In genomic region chr2:19048593-19049264, GRCh38 we compare ENCODE assay signal across 1 cellular context.
TF ChIP-seq lines count a peak whose summit lies in the region.

No MANE protein-coding gene starts in this region.

TF ChIP-seq in HepG2, 621 proteins besides CTCF, POLR2A, EP300 and RAD21 (continued from another document and continues in another):
- TF ChIP-seq CEBPZ (IDR thresholded peaks at IDR 0.05; ENCODE audit: low read length): no peak
- TF ChIP-seq FOXK1 (CRISPR knock-in tag; IDR thresholded peaks at IDR 0.05; ENCODE audit: borderline replicate concordance, low read depth): peak; percentile 29; the same call in 1 of the 2 replicates
- TF ChIP-seq ZNF746 (CRISPR knock-in tag; IDR thresholded peaks at IDR 0.05): no peak
- no peak for TF ChIP-seq PAF1 (CRISPR knock-in tag; IDR thresholded peaks at IDR 0.05)
- 0 out of 2 replicates have a peak, but pooled peaks have one; percentile 25 for TF ChIP-seq TFAP4 (IDR thresholded peaks at IDR 0.05; ENCODE audit: borderline replicate concordance, low read depth)
- TF ChIP-seq TAF1 (CRISPR knock-in tag; IDR thresholded peaks at IDR 0.05): no peak
- no peak for TF ChIP-seq ZNF784 (CRISPR knock-in tag; IDR thresholded peaks at IDR 0.05; ENCODE audit: borderline replicate concordance)
- no peak for TF ChIP-seq ZNF281 (CRISPR knock-in tag; IDR thresholded peaks at IDR 0.05; ENCODE audit: borderline replicate concordance)
- peak; percentile 98 for TF ChIP-seq PATZ1 (CRISPR knock-in tag; IDR thresholded peaks at IDR 0.05)
- TF ChIP-seq DBP (CRISPR knock-in tag; IDR thresholded peaks at IDR 0.05; ENCODE audit: not compliant biosample characterization): no peak
- no peak for TF ChIP-seq WIZ (CRISPR knock-in tag; IDR thresholded peaks at IDR 0.05)
- no peak for TF ChIP-seq ATM (IDR thresholded peaks at IDR 0.05; ENCODE audit: borderline replicate concordance)
- TF ChIP-seq RBFOX2 (IDR thresholded peaks at IDR 0.05; ENCODE audit: low read depth, low read length): no peak
- TF ChIP-seq HMG20B (CRISPR knock-in tag; conservative IDR thresholded peaks at IDR 0.05): no peak
- TF ChIP-seq ISL2 (CRISPR knock-in tag; IDR thresholded peaks at IDR 0.05): peak; percentile 33; the same call in 1 of the 2 replicates
- TF ChIP-seq YEATS4 (CRISPR knock-in tag; IDR thresholded peaks at IDR 0.05; ENCODE audit: borderline replicate concordance): no peak
- TF ChIP-seq ZNF780A (CRISPR knock-in tag; IDR thresholded peaks at IDR 0.05): no peak
- no peak for TF ChIP-seq LRRFIP1 (CRISPR knock-in tag; conservative IDR thresholded peaks at IDR 0.05)
- no peak for TF ChIP-seq SNAI1 (CRISPR knock-in tag; IDR thresholded peaks at IDR 0.05; ENCODE audit: borderline replicate concordance)
- no peak for TF ChIP-seq JARID2 (CRISPR knock-in tag; IDR thresholded peaks at IDR 0.05; ENCODE audit: insufficient replicate concordance)
- no peak for TF ChIP-seq SMC3 (IDR thresholded peaks at IDR 0.05; ENCODE audit: low read length)
- no peak for TF ChIP-seq NCOA1 (CRISPR knock-in tag; IDR thresholded peaks at IDR 0.05)
- peak; percentile 95 for TF ChIP-seq FOXA3 (CRISPR knock-in tag; IDR thresholded peaks at IDR 0.05)
- TF ChIP-seq ARID5B (CRISPR knock-in tag; IDR thresholded peaks at IDR 0.05): peak; percentile 78
- TF ChIP-seq TBX2 (CRISPR knock-in tag; IDR thresholded peaks at IDR 0.05; ENCODE audit: borderline replicate concordance): peak; percentile 36; the same call in 1 of the 2 replicates
- TF ChIP-seq DZIP1 (CRISPR knock-in tag; IDR thresholded peaks at IDR 0.05): no peak
- TF ChIP-seq PLSCR1 (CRISPR knock-in tag; IDR thresholded peaks at IDR 0.05; ENCODE audit: borderline replicate concordance): no peak
- TF ChIP-seq ZNF574 (CRISPR knock-in tag; IDR thresholded peaks at IDR 0.05): no peak
